16 cellular contexts compared by ENCODE assay signal in genomic region chr2:29463181-29463900, GRCh38.
DNase-seq lines count a peak whose midpoint lies in the region; ATAC-seq, FAIRE-seq and TF ChIP-seq lines count a peak whose summit lies in the region.
"Had no signal": no experiment of that assay in that cellular context is flagged by ENCODE, and none has a peak within 500 bp of the region (broad histone marks: within the 10 kb centered on the region; RNA-seq: fewer than 3 reads in every experiment).

No MANE protein-coding gene starts in this region.

- ATAC-seq in GM23338 (no peak), HG03025 (IDR thresholded peaks at IDR 0.05; ENCODE audit: low FRiP score, unreplicated experiment) (no peak)
- ATAC-seq: activated T-cell treated with anti-CD3 and anti-CD28 coated beads, Interleukin-2, amount 50 U/mL, for 72 hours had no signal

- FAIRE-seq in urothelium cell line (lab: Jason Lieb, UNC), result no peak

- no peaks in the 10 kb centered on the region; the same call in 1 of the 2 replicates for H3K9me2 ChIP-seq in GM23338 (ENCODE audit: insufficient read depth)
- no peaks in the 10 kb centered on the region for H3K9me2 ChIP-seq in hepatocyte (replicated peaks; ENCODE audit: insufficient read depth)

- no peaks in the 10 kb centered on the region for H4K20me1 ChIP-seq in GM23338 (replicated peaks; ENCODE audit: insufficient read depth)
- H4K20me1 ChIP-seq in hepatocyte (ENCODE audit: insufficient read depth, poor library complexity, severe bottlenecking), result no peaks in the 10 kb centered on the region

- no peaks in the 10 kb centered on the region for H3F3A ChIP-seq in GM23338 (replicated peaks; ENCODE audit: low read depth)

- DNase-seq in GM23338 (ENCODE audit: low spot score) (no peak), amniotic stem cell (lab: John Stamatoyannopoulos, UW) (peak; percentile 41), hepatocyte (ENCODE audit: low spot score) (no peak), urothelium cell line (ENCODE audit: low spot score) (peak; percentile 29), T1000 (lab: John Stamatoyannopoulos, UW) (no peak), NK-92 (lab: John Stamatoyannopoulos, UW; ENCODE audit: unreplicated experiment) (no peak)
- DNase-seq: activated CD4-positive, alpha-beta T cell treated with anti-CD3 and anti-CD28 coated beads for 1 hour; activated T-cell treated with anti-CD3 and anti-CD28 coated beads, Interleukin-2, amount 50 U/mL, for 72 hours; central memory CD4-positive, alpha-beta T cell; DND-41; esophagus squamous epithelium; left cardiac atrium; NCI-H1092; NCI-H748 treated with DMSO at 0.1 percent for 48 hours had no signal

- H3K9me3 ChIP-seq in hepatocyte (ENCODE audit: low read depth), result no peaks in the 10 kb centered on the region
- H3K9me3 ChIP-seq: esophagus squamous epithelium had no signal

- H3K27ac ChIP-seq in GM23338 (ENCODE audit: low read depth) (no peak overlapping the region), hepatocyte (peak overlapping the region; percentile 35)
- H3K27ac ChIP-seq: esophagus squamous epithelium, neural progenitor cell had no signal

- no peaks in the 10 kb centered on the region for H3K36me3 Mint-ChIP-seq in GM23338 (ENCODE audit: low read depth)
- H3K36me3 Mint-ChIP-seq: neural progenitor cell had no signal

- H3K4me1 ChIP-seq in GM23338 (ENCODE audit: insufficient read depth) (no peaks in the 10 kb centered on the region), hepatocyte (ENCODE audit: insufficient read depth) (peaks cover 9% of the 10 kb centered on the region)
- H3K4me1 ChIP-seq: esophagus squamous epithelium, neural progenitor cell had no signal

- no peaks in the 10 kb centered on the region for H3K27me3 Mint-ChIP-seq in GM23338 (ENCODE audit: insufficient read depth, low read depth, poor library complexity)

- H3K4me3 ChIP-seq in GM23338 (no peak overlapping the region), hepatocyte (no peak overlapping the region)
- H3K4me3 ChIP-seq: esophagus squamous epithelium, neural progenitor cell had no signal

- H3K9me3 Mint-ChIP-seq in GM23338, result 0 out of 3 replicates have a peak, but pooled peaks cover 3% of the 10 kb centered on the region
- H3K9me3 Mint-ChIP-seq: activated T-cell treated with anti-CD3 and anti-CD28 coated beads, Interleukin-2, amount 50 U/mL, for 72 hours; neural progenitor cell had no signal

- H3K4me3 Mint-ChIP-seq in GM23338, result no peak overlapping the region
- H3K4me3 Mint-ChIP-seq: activated T-cell treated with anti-CD3 and anti-CD28 coated beads, Interleukin-2, amount 50 U/mL, for 72 hours; neural progenitor cell had no signal

- H3K4me1 Mint-ChIP-seq in GM23338, result peaks cover 10% of the 10 kb centered on the region; the same call in 2 of the 3 replicates

- peak overlapping the region; percentile 0; the same call in 1 of the 2 replicates for H2AFZ ChIP-seq in GM23338
- H2AFZ ChIP-seq in hepatocyte, result no peak overlapping the region
- H2AFZ ChIP-seq: neural progenitor cell had no signal

- no peaks in the 10 kb centered on the region for H3K79me2 ChIP-seq in GM23338 (replicated peaks; ENCODE audit: insufficient read depth)
- no peaks in the 10 kb centered on the region for H3K79me2 ChIP-seq in hepatocyte

- no peak overlapping the region; the same call in 1 of the 2 replicates for H3K27ac Mint-ChIP-seq in GM23338
- H3K27ac Mint-ChIP-seq: activated T-cell treated with anti-CD3 and anti-CD28 coated beads, Interleukin-2, amount 50 U/mL, for 72 hours; neural progenitor cell had no signal

- H3K36me3 ChIP-seq in GM23338 (ENCODE audit: insufficient read depth) (no peaks in the 10 kb centered on the region), hepatocyte (replicated peaks; ENCODE audit: insufficient read depth, low read depth) (no peaks in the 10 kb centered on the region)
- H3K36me3 ChIP-seq: esophagus squamous epithelium, neural progenitor cell had no signal

- H3K4me2 ChIP-seq in GM23338 (no peak overlapping the region), hepatocyte (peak overlapping the region; percentile 3)
- H3K4me2 ChIP-seq: neural progenitor cell had no signal

- H3K27me3 ChIP-seq in GM23338 (ENCODE audit: insufficient read depth), result no peaks in the 10 kb centered on the region
- no peaks in the 10 kb centered on the region for H3K27me3 ChIP-seq in hepatocyte
- H3K27me3 ChIP-seq: esophagus squamous epithelium, neural progenitor cell had no signal

- TF ChIP-seq CTCF in GM23338 (conservative IDR thresholded peaks at IDR 0.05; ENCODE audit: low read depth in 2 of 2) (no peak), hepatocyte (IDR thresholded peaks at IDR 0.05; ENCODE audit: poor library complexity) (no peak)

- WGBS in hepatocyte (ENCODE audit: low lambda C conversion rate, missing lambda C conversion rate), result 60% methylated on average over 3 of the region's 3 CpGs

TF ChIP-seq in GM23338, 12 proteins besides CTCF, POLR2A, EP300 and RAD21:
- no peak for TF ChIP-seq EZH2phosphoT487 (IDR thresholded peaks at IDR 0.05; ENCODE audit: unreplicated experiment)
- no peak for TF ChIP-seq CREB1 (CRISPR knock-in tag; IDR thresholded peaks at IDR 0.05; ENCODE audit: low read depth)
- no peak for TF ChIP-seq ZNF114 (CRISPR knock-in tag; IDR thresholded peaks at IDR 0.05)
- TF ChIP-seq STAT1 (IDR thresholded peaks at IDR 0.05; ENCODE audit: unreplicated experiment), result no peak
- TF ChIP-seq POLR2AphosphoS5 (IDR thresholded peaks at IDR 0.05; ENCODE audit: low read depth), result no peak
- no peak for TF ChIP-seq EZH2 (IDR thresholded peaks at IDR 0.05; ENCODE audit: low read depth, unreplicated experiment)
- TF ChIP-seq ETS1 (IDR thresholded peaks at IDR 0.05), result no peak
- TF ChIP-seq ZNF462 (CRISPR knock-in tag; IDR thresholded peaks at IDR 0.05), result no peak
- TF ChIP-seq ZNF331 (CRISPR knock-in tag; IDR thresholded peaks at IDR 0.05; ENCODE audit: low read depth), result no peak

Comparison
In these comparisons a context has a peak if more than half of its experiments do, and no peak if none do; other contexts are left out.
1. DNase-seq: peak in amniotic stem cell (single experiment) and urothelium cell line (single experiment); none in GM23338 (single experiment), hepatocyte (single experiment), T1000 (single experiment) and NK-92 (single experiment).